7 cellular contexts compared by ENCODE assay signal in the genomic region with DNA sequence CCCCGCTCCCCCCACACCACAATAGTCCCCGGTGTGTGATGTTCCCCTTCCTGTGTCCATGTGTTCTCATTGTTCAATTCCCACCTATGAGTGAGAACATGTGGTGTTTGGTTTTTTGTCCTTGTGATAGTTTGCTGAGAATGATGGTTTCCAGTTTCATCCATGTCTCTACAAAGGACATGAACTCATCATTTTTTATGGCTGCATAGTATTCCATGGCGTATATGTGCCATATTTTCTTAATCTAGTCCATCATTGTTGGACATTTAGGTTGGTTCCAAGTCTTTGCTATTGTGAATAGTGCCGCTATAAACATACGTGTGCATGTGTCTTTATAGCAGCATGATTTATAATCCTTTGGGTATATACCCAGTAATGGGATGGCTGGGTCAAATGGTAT. TPM values are rescaled to one million over a fixed set of nuclear protein-coding genes. Genes with fewer than 3 reads are reported as not detected.
"Had no signal": no experiment of that assay in that cellular context is flagged by ENCODE, and none has a peak within 500 bp of the region (broad histone marks: within the 10 kb centered on the region; RNA-seq: fewer than 3 reads in every experiment).

No MANE protein-coding gene starts in this region.

RNA-seq across cellular contexts. Expression of a gene that starts 11.1 kb away (rescaled TPM):
- total RNA-seq: neural crest cell, osteocyte, ovary, progenitor cell of endocrine pancreas, renal cortical epithelial cell, smooth muscle cell had no signal
- polyA plus RNA-seq: neural cell, smooth muscle cell had no signal
